Comparison of ENCODE assay signal across 21 cellular contexts in genomic region chr10:63543576-63543962, GRCh38.
"Had no signal": no experiment of that assay in that cellular context is flagged by ENCODE, and none has a peak within 500 bp of the region (broad histone marks: within the 10 kb centered on the region; RNA-seq: fewer than 3 reads in every experiment).

No MANE protein-coding gene starts in this region.

- H3K27me3 ChIP-seq: gastrocnemius medialis, heart left ventricle, thyroid gland had no signal

- H3K4me3 ChIP-seq: coronary artery, gastrocnemius medialis, heart left ventricle, thyroid gland had no signal

- H3K27me3 Mint-ChIP-seq: activated B cell treated with CpG ODN at 0.5 μM for 24 hours; activated CD4-positive, alpha-beta memory T cell treated with anti-CD3 and anti-CD28 coated beads for 36 hours; activated naive CD8-positive, alpha-beta T cell treated with anti-CD3 and anti-CD28 coated beads, Interleukin-2, amount 10 ng/mL, durations not matched to agents 7 days and 5 days; progenitor cell of endocrine pancreas had no signal

- H3K9me3 ChIP-seq: gastrocnemius medialis, heart left ventricle, thyroid gland had no signal

- H3K9me3 Mint-ChIP-seq: activated B cell treated with CpG ODN at 0.5 μM for 24 hours; activated CD4-positive, alpha-beta memory T cell treated with anti-CD3 and anti-CD28 coated beads for 36 hours; activated naive CD8-positive, alpha-beta T cell treated with anti-CD3 and anti-CD28 coated beads, Interleukin-2, amount 10 ng/mL, durations not matched to agents 7 days and 5 days; activated T-helper 2 cell treated with anti-CD3 and anti-CD28 coated beads, Interferon-gamma antibody, Interleukin-2, Interleukin-4, amounts not matched to agents 10 μg/mL and 5 μg/mL and 100 μg/mL, durations not matched to agents 14 hours and 24 hours and 36 hours; immature natural killer cell; T-helper 2 cell treated with Interferon-gamma antibody and Interleukin-4, amounts not matched to agents 5 μg/mL and 100 μg/mL, for 36 hours had no signal

- H3K4me3 Mint-ChIP-seq: activated B cell treated with CpG ODN at 0.5 μM for 24 hours; activated CD4-positive, alpha-beta memory T cell treated with anti-CD3 and anti-CD28 coated beads for 36 hours; activated naive CD8-positive, alpha-beta T cell treated with anti-CD3 and anti-CD28 coated beads, Interleukin-2, amount 10 ng/mL, durations not matched to agents 7 days and 5 days; immature natural killer cell; T-helper 2 cell treated with Interferon-gamma antibody and Interleukin-4, amounts not matched to agents 5 μg/mL and 100 μg/mL, for 36 hours had no signal

- DNase-seq: activated B cell treated with CpG ODN at 0.5 μM for 24 hours; activated CD4-positive, alpha-beta memory T cell treated with anti-CD3 and anti-CD28 coated beads for 36 hours; activated CD4-positive, alpha-beta T cell treated with anti-CD3 and anti-CD28 coated beads for 4 hours; activated naive CD4-positive, alpha-beta T cell treated with Interleukin-2 at 50 U/mL for 16 hours; activated naive CD8-positive, alpha-beta T cell treated with anti-CD3 and anti-CD28 coated beads, Interleukin-2, amount 10 ng/mL, durations not matched to agents 7 days and 5 days; activated T-cell treated with anti-CD3 and anti-CD28 coated beads, Interleukin-2, amount 50 U/mL, for 1 hour; amygdala; central memory CD4-positive, alpha-beta T cell; gastrocnemius medialis; heart left ventricle; immature natural killer cell; left ventricle myocardium superior; stimulated activated CD4-positive, alpha-beta T cell treated with anti-CD3 and anti-CD28 coated beads, Interleukin-1b, Interleukin-23, amount 100 ng/mL, for 48 hours; stimulated activated CD8-positive, alpha-beta memory T cell treated with anti-CD3 and anti-CD28 coated beads, Interleukin-4, amount 100 ng/mL, for 48 hours; stimulated activated naive CD4-positive, alpha-beta T cell treated with Interleukin-2 at 50 U/mL for 16 hours; thyroid gland had no signal

- H3K36me3 ChIP-seq: gastrocnemius medialis, heart left ventricle, thyroid gland had no signal

- ATAC-seq: esophagus mucosa, left ventricle myocardium superior had no signal

- H3K4me1 Mint-ChIP-seq: activated B cell treated with CpG ODN at 0.5 μM for 24 hours, immature natural killer cell had no signal

- H3K27ac Mint-ChIP-seq: activated B cell treated with CpG ODN at 0.5 μM for 24 hours; activated CD4-positive, alpha-beta memory T cell treated with anti-CD3 and anti-CD28 coated beads for 36 hours; activated naive CD8-positive, alpha-beta T cell treated with anti-CD3 and anti-CD28 coated beads, Interleukin-2, amount 10 ng/mL, durations not matched to agents 7 days and 5 days; activated T-helper 2 cell treated with anti-CD3 and anti-CD28 coated beads, Interferon-gamma antibody, Interleukin-2, Interleukin-4, amounts not matched to agents 10 μg/mL and 5 μg/mL and 100 μg/mL, durations not matched to agents 14 hours and 24 hours and 36 hours; immature natural killer cell; progenitor cell of endocrine pancreas; T-helper 2 cell treated with Interferon-gamma antibody and Interleukin-4, amounts not matched to agents 5 μg/mL and 100 μg/mL, for 36 hours had no signal

- H3K27ac ChIP-seq: coronary artery, gastrocnemius medialis, thyroid gland had no signal
